14 cellular contexts compared by ENCODE assay signal in the genomic region with DNA sequence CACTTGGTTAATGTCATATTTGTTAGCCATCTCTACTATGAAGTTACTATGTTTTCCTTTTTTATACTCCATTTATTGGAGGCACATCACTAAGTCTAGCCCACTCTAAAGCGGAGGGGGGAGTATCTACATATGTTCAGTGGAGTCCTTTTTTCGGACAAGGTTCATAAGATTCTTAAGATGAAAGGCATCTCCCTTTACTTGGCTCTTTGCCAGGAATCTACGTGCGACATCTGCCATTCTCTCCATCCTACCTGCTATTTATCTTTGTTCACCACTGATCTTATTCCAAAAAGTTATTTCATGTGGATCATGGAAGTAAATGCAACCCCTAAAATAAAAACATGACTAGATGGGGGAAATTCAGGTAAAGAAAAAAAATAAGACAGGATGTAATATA.
A peak's percentile ranks its signal among the peaks of the same experiment; 100 is the strongest.
DNase-seq lines count a peak whose midpoint lies in the region; ATAC-seq and TF ChIP-seq lines count a peak whose summit lies in the region.
"Had no signal": no experiment of that assay in that cellular context is flagged by ENCODE, and none has a peak within 500 bp of the region (broad histone marks: within the 10 kb centered on the region; RNA-seq: fewer than 3 reads in every experiment).

No MANE protein-coding gene starts in this region.

- POLR2A ChIA-PET in WTC11 (lab: Charles Lee) = no interaction called here

- H3K4me1 Mint-ChIP-seq in activated T-cell treated with anti-CD3 and anti-CD28 coated beads, Interleukin-2, amount 50 U/mL, for 72 hours (ENCODE audit: low read depth) = peaks cover 13% of the 10 kb centered on the region
- peaks cover 33% of the 10 kb centered on the region for H3K4me1 Mint-ChIP-seq in WTC11

- no peak for TF ChIP-seq CTCF in WTC11 (IDR thresholded peaks at IDR 0.05)

- CTCF ChIA-PET in WTC11 (lab: Charles Lee) = interaction anchor here (4.8 kb wide), 1 partner anchor 104 kb away, joined by 23 read pairs; no protein-coding TSS in a partner anchor

- no peak for ATAC-seq in activated T-cell treated with anti-CD3 and anti-CD28 coated beads, Interleukin-2, amount 50 U/mL, for 72 hours (replicated peaks in 1 of 2)
- ATAC-seq in WTC11 (no peak), GM18870 (IDR thresholded peaks at IDR 0.05; ENCODE audit: unreplicated experiment) (no peak), HG03521 (IDR thresholded peaks at IDR 0.05; ENCODE audit: unreplicated experiment) (no peak), GM21367 (IDR thresholded peaks at IDR 0.05; ENCODE audit: unreplicated experiment) (no peak)

- no peaks in the 10 kb centered on the region for H3K27me3 Mint-ChIP-seq in activated T-cell treated with anti-CD3 and anti-CD28 coated beads, Interleukin-2, amount 50 U/mL, for 72 hours (ENCODE audit: low read depth)
- no peaks in the 10 kb centered on the region for H3K27me3 Mint-ChIP-seq in WTC11 (ENCODE audit: low read depth)
- H3K27me3 Mint-ChIP-seq: CD4-positive, alpha-beta memory T cell had no signal

- peak overlapping the region; percentile 23 for H3K27ac Mint-ChIP-seq in activated T-cell treated with anti-CD3 and anti-CD28 coated beads, Interleukin-2, amount 50 U/mL, for 72 hours
- peak overlapping the region; percentile 89 for H3K27ac Mint-ChIP-seq in WTC11

- DNase-seq in activated T-cell treated with anti-CD3 and anti-CD28 coated beads, Interleukin-2, amount 50 U/mL, for 72 hours = no peak
- no peak for DNase-seq in activated T-cell treated with anti-CD3 and anti-CD28 coated beads, Interleukin-2, amount 50 U/mL, for 48 hours
- DNase-seq in NCI-H2171 treated with DMSO at 0.1 percent for 48 hours (lab: John Stamatoyannopoulos, UW) (peak; percentile 85), WTC11 (ENCODE audit: low spot score) (no peak)
- DNase-seq: BE2C; CD4-positive, alpha-beta memory T cell; HCEC 1CT; KBM-7; NCI-H187; NCI-H774; T-helper 9 cell had no signal

- peaks cover 0 to 2% of the 10 kb centered on the region in 2 donors for H3K36me3 Mint-ChIP-seq in activated T-cell treated with anti-CD3 and anti-CD28 coated beads, Interleukin-2, amount 50 U/mL, for 72 hours (ENCODE audit: insufficient read depth in 2 of 2)
- H3K36me3 Mint-ChIP-seq in WTC11 = peaks cover 11% of the 10 kb centered on the region

- H3K9me3 Mint-ChIP-seq in activated T-cell treated with anti-CD3 and anti-CD28 coated beads, Interleukin-2, amount 50 U/mL, for 72 hours = no peaks in the 10 kb centered on the region
- H3K9me3 Mint-ChIP-seq in WTC11 = no peaks in the 10 kb centered on the region
- H3K9me3 Mint-ChIP-seq: CD4-positive, alpha-beta memory T cell had no signal

- no peak overlapping the region for H3K4me3 Mint-ChIP-seq in activated T-cell treated with anti-CD3 and anti-CD28 coated beads, Interleukin-2, amount 50 U/mL, for 72 hours
- peak overlapping the region; percentile 27; the same call in 1 of the 2 replicates for H3K4me3 Mint-ChIP-seq in WTC11
- H3K4me3 Mint-ChIP-seq: CD4-positive, alpha-beta memory T cell had no signal

TF ChIP-seq in WTC11, 78 proteins besides CTCF, POLR2A, EP300 and RAD21 (continues in another document):
- TF ChIP-seq, protein P1, sequence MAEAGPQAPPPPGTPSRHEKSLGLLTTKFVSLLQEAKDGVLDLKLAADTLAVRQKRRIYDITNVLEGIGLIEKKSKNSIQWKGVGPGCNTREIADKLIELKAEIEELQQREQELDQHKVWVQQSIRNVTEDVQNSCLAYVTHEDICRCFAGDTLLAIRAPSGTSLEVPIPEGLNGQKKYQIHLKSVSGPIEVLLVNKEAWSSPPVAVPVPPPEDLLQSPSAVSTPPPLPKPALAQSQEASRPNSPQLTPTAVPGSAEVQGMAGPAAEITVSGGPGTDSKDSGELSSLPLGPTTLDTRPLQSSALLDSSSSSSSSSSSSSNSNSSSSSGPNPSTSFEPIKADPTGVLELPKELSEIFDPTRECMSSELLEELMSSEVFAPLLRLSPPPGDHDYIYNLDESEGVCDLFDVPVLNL (CRISPR knock-in tag; IDR thresholded peaks at IDR 0.05; ENCODE audit: borderline replicate concordance, low read depth) = no peak
- TF ChIP-seq, protein P2, sequence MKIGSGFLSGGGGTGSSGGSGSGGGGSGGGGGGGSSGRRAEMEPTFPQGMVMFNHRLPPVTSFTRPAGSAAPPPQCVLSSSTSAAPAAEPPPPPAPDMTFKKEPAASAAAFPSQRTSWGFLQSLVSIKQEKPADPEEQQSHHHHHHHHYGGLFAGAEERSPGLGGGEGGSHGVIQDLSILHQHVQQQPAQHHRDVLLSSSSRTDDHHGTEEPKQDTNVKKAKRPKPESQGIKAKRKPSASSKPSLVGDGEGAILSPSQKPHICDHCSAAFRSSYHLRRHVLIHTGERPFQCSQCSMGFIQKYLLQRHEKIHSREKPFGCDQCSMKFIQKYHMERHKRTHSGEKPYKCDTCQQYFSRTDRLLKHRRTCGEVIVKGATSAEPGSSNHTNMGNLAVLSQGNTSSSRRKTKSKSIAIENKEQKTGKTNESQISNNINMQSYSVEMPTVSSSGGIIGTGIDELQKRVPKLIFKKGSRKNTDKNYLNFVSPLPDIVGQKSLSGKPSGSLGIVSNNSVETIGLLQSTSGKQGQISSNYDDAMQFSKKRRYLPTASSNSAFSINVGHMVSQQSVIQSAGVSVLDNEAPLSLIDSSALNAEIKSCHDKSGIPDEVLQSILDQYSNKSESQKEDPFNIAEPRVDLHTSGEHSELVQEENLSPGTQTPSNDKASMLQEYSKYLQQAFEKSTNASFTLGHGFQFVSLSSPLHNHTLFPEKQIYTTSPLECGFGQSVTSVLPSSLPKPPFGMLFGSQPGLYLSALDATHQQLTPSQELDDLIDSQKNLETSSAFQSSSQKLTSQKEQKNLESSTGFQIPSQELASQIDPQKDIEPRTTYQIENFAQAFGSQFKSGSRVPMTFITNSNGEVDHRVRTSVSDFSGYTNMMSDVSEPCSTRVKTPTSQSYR (CRISPR knock-in tag; IDR thresholded peaks at IDR 0.05) = no peak
- no peak for TF ChIP-seq CREB1 (CRISPR knock-in tag; IDR thresholded peaks at IDR 0.05)
- no peak for TF ChIP-seq GABPB1 (CRISPR knock-in tag; IDR thresholded peaks at IDR 0.05)
- TF ChIP-seq FOXP1 (CRISPR knock-in tag; IDR thresholded peaks at IDR 0.05; ENCODE audit: borderline replicate concordance) = no peak
- TF ChIP-seq, protein P3, sequence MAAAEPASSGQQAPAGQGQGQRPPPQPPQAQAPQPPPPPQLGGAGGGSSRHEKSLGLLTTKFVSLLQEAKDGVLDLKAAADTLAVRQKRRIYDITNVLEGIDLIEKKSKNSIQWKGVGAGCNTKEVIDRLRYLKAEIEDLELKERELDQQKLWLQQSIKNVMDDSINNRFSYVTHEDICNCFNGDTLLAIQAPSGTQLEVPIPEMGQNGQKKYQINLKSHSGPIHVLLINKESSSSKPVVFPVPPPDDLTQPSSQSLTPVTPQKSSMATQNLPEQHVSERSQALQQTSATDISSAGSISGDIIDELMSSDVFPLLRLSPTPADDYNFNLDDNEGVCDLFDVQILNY (CRISPR knock-in tag; IDR thresholded peaks at IDR 0.05) = no peak
- TF ChIP-seq, protein P4, sequence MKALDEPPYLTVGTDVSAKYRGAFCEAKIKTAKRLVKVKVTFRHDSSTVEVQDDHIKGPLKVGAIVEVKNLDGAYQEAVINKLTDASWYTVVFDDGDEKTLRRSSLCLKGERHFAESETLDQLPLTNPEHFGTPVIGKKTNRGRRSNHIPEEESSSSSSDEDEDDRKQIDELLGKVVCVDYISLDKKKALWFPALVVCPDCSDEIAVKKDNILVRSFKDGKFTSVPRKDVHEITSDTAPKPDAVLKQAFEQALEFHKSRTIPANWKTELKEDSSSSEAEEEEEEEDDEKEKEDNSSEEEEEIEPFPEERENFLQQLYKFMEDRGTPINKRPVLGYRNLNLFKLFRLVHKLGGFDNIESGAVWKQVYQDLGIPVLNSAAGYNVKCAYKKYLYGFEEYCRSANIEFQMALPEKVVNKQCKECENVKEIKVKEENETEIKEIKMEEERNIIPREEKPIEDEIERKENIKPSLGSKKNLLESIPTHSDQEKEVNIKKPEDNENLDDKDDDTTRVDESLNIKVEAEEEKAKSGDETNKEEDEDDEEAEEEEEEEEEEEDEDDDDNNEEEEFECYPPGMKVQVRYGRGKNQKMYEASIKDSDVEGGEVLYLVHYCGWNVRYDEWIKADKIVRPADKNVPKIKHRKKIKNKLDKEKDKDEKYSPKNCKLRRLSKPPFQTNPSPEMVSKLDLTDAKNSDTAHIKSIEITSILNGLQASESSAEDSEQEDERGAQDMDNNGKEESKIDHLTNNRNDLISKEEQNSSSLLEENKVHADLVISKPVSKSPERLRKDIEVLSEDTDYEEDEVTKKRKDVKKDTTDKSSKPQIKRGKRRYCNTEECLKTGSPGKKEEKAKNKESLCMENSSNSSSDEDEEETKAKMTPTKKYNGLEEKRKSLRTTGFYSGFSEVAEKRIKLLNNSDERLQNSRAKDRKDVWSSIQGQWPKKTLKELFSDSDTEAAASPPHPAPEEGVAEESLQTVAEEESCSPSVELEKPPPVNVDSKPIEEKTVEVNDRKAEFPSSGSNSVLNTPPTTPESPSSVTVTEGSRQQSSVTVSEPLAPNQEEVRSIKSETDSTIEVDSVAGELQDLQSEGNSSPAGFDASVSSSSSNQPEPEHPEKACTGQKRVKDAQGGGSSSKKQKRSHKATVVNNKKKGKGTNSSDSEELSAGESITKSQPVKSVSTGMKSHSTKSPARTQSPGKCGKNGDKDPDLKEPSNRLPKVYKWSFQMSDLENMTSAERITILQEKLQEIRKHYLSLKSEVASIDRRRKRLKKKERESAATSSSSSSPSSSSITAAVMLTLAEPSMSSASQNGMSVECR (CRISPR knock-in tag; IDR thresholded peaks at IDR 0.05; ENCODE audit: borderline replicate concordance) = no peak
- no peak for TF ChIP-seq ESRRA (CRISPR knock-in tag; IDR thresholded peaks at IDR 0.05; ENCODE audit: borderline replicate concordance)
